In genomic region chr10:70578371-70578947, GRCh38 we compare ENCODE assay signal across 1 cellular context.
A peak's percentile ranks its signal among the peaks of the same experiment; 100 is the strongest.
TF ChIP-seq lines count a peak whose summit lies in the region.

No MANE protein-coding gene starts in this region.

TF ChIP-seq in K562, 482 proteins besides CTCF, POLR2A, EP300 and RAD21 (continued from another document and continues in another):
- peak; percentile 64 for TF ChIP-seq BRD9 (IDR thresholded peaks at IDR 0.05; ENCODE audit: low read depth, partially characterized antibody)
- TF ChIP-seq, protein P1, sequence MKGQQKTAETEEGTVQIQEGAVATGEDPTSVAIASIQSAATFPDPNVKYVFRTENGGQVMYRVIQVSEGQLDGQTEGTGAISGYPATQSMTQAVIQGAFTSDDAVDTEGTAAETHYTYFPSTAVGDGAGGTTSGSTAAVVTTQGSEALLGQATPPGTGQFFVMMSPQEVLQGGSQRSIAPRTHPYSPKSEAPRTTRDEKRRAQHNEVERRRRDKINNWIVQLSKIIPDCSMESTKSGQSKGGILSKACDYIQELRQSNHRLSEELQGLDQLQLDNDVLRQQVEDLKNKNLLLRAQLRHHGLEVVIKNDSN (CRISPR knock-in tag; IDR thresholded peaks at IDR 0.05): no peak
- TF ChIP-seq ZNF253 (CRISPR knock-in tag; conservative IDR thresholded peaks at IDR 0.05): no peak
- TF ChIP-seq, protein P2, sequence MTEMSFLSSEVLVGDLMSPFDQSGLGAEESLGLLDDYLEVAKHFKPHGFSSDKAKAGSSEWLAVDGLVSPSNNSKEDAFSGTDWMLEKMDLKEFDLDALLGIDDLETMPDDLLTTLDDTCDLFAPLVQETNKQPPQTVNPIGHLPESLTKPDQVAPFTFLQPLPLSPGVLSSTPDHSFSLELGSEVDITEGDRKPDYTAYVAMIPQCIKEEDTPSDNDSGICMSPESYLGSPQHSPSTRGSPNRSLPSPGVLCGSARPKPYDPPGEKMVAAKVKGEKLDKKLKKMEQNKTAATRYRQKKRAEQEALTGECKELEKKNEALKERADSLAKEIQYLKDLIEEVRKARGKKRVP (CRISPR knock-in tag; IDR thresholded peaks at IDR 0.05): peak; percentile 8; the same call in 1 of the 2 replicates
- TF ChIP-seq E2F1 (CRISPR knock-in tag; IDR thresholded peaks at IDR 0.05): no peak
- no peak for TF ChIP-seq ZNF431 (CRISPR knock-in tag; IDR thresholded peaks at IDR 0.05)
- TF ChIP-seq HSF4 (CRISPR knock-in tag; IDR thresholded peaks at IDR 0.05; ENCODE audit: borderline replicate concordance): no peak
- TF ChIP-seq TEAD4 (IDR thresholded peaks at IDR 0.05; ENCODE audit: low read length): peak; percentile 47; the same call in 1 of the 2 replicates
- no peak for TF ChIP-seq TEAD4 (CRISPR knock-in tag; IDR thresholded peaks at IDR 0.05; ENCODE audit: borderline replicate concordance)
- no peak for TF ChIP-seq USF2 (CRISPR knock-in tag; IDR thresholded peaks at IDR 0.05)
- no peak for TF ChIP-seq TAF1 (IDR thresholded peaks at IDR 0.05; ENCODE audit: control insufficient read depth, extremely low read depth, insufficient read depth, low read length, severe bottlenecking)
- TF ChIP-seq MYNN (IDR thresholded peaks at IDR 0.05): peak; percentile 37; the same call in 1 of the 2 replicates
- no peak for TF ChIP-seq MYNN (CRISPR knock-in tag; IDR thresholded peaks at IDR 0.05)
- TF ChIP-seq CAMTA2 (CRISPR knock-in tag; conservative IDR thresholded peaks at IDR 0.05): no peak
- TF ChIP-seq ZC3H8 (IDR thresholded peaks at IDR 0.05): no peak
- TF ChIP-seq, protein P3, sequence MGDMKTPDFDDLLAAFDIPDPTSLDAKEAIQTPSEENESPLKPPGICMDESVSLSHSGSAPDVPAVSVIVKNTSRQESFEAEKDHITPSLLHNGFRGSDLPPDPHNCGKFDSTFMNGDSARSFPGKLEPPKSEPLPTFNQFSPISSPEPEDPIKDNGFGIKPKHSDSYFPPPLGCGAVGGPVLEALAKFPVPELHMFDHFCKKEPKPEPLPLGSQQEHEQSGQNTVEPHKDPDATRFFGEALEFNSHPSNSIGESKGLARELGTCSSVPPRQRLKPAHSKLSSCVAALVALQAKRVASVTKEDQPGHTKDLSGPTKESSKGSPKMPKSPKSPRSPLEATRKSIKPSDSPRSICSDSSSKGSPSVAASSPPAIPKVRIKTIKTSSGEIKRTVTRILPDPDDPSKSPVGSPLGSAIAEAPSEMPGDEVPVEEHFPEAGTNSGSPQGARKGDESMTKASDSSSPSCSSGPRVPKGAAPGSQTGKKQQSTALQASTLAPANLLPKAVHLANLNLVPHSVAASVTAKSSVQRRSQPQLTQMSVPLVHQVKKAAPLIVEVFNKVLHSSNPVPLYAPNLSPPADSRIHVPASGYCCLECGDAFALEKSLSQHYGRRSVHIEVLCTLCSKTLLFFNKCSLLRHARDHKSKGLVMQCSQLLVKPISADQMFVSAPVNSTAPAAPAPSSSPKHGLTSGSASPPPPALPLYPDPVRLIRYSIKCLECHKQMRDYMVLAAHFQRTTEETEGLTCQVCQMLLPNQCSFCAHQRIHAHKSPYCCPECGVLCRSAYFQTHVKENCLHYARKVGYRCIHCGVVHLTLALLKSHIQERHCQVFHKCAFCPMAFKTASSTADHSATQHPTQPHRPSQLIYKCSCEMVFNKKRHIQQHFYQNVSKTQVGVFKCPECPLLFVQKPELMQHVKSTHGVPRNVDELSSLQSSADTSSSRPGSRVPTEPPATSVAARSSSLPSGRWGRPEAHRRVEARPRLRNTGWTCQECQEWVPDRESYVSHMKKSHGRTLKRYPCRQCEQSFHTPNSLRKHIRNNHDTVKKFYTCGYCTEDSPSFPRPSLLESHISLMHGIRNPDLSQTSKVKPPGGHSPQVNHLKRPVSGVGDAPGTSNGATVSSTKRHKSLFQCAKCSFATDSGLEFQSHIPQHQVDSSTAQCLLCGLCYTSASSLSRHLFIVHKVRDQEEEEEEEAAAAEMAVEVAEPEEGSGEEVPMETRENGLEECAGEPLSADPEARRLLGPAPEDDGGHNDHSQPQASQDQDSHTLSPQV (IDR thresholded peaks at IDR 0.05): peak; percentile 67
- no peak for TF ChIP-seq GABPB1 (CRISPR knock-in tag; IDR thresholded peaks at IDR 0.05)
- TF ChIP-seq JUN (IDR thresholded peaks at IDR 0.05; ENCODE audit: borderline replicate concordance, low read depth, low read length): peak; percentile 67
- no peak for TF ChIP-seq JUN (CRISPR knock-in tag; IDR thresholded peaks at IDR 0.05; ENCODE audit: borderline replicate concordance)
- peak; percentile 61 for TF ChIP-seq NFRKB (IDR thresholded peaks at IDR 0.05; ENCODE audit: low read depth)
- TF ChIP-seq U2AF2 (optimal IDR thresholded peaks at IDR 0.05; ENCODE audit: low read depth, low read length): no peak
- TF ChIP-seq SAFB (IDR thresholded peaks at IDR 0.05; ENCODE audit: borderline replicate concordance, low read depth, low read length): no peak
- TF ChIP-seq ELK3 (CRISPR knock-in tag; IDR thresholded peaks at IDR 0.05): no peak
- no peak for TF ChIP-seq ZNF785 (CRISPR knock-in tag; IDR thresholded peaks at IDR 0.05)
- TF ChIP-seq, protein P4, sequence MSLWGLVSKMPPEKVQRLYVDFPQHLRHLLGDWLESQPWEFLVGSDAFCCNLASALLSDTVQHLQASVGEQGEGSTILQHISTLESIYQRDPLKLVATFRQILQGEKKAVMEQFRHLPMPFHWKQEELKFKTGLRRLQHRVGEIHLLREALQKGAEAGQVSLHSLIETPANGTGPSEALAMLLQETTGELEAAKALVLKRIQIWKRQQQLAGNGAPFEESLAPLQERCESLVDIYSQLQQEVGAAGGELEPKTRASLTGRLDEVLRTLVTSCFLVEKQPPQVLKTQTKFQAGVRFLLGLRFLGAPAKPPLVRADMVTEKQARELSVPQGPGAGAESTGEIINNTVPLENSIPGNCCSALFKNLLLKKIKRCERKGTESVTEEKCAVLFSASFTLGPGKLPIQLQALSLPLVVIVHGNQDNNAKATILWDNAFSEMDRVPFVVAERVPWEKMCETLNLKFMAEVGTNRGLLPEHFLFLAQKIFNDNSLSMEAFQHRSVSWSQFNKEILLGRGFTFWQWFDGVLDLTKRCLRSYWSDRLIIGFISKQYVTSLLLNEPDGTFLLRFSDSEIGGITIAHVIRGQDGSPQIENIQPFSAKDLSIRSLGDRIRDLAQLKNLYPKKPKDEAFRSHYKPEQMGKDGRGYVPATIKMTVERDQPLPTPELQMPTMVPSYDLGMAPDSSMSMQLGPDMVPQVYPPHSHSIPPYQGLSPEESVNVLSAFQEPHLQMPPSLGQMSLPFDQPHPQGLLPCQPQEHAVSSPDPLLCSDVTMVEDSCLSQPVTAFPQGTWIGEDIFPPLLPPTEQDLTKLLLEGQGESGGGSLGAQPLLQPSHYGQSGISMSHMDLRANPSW (CRISPR knock-in tag; IDR thresholded peaks at IDR 0.05): no peak
- TF ChIP-seq E2F4 (CRISPR knock-in tag; IDR thresholded peaks at IDR 0.05; ENCODE audit: low read depth): no peak
- TF ChIP-seq, protein P5, sequence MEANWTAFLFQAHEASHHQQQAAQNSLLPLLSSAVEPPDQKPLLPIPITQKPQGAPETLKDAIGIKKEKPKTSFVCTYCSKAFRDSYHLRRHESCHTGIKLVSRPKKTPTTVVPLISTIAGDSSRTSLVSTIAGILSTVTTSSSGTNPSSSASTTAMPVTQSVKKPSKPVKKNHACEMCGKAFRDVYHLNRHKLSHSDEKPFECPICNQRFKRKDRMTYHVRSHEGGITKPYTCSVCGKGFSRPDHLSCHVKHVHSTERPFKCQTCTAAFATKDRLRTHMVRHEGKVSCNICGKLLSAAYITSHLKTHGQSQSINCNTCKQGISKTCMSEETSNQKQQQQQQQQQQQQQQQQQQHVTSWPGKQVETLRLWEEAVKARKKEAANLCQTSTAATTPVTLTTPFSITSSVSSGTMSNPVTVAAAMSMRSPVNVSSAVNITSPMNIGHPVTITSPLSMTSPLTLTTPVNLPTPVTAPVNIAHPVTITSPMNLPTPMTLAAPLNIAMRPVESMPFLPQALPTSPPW (CRISPR knock-in tag; IDR thresholded peaks at IDR 0.05): no peak
- TF ChIP-seq, protein P6, sequence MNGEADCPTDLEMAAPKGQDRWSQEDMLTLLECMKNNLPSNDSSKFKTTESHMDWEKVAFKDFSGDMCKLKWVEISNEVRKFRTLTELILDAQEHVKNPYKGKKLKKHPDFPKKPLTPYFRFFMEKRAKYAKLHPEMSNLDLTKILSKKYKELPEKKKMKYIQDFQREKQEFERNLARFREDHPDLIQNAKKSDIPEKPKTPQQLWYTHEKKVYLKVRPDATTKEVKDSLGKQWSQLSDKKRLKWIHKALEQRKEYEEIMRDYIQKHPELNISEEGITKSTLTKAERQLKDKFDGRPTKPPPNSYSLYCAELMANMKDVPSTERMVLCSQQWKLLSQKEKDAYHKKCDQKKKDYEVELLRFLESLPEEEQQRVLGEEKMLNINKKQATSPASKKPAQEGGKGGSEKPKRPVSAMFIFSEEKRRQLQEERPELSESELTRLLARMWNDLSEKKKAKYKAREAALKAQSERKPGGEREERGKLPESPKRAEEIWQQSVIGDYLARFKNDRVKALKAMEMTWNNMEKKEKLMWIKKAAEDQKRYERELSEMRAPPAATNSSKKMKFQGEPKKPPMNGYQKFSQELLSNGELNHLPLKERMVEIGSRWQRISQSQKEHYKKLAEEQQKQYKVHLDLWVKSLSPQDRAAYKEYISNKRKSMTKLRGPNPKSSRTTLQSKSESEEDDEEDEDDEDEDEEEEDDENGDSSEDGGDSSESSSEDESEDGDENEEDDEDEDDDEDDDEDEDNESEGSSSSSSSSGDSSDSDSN (IDR thresholded peaks at IDR 0.05; ENCODE audit: borderline replicate concordance in 1 of 2, low read depth in 2 of 2, low read length in 2 of 2): no peak
- peak; percentile 96 for TF ChIP-seq SOX6 (IDR thresholded peaks at IDR 0.05)
- TF ChIP-seq, protein P7, sequence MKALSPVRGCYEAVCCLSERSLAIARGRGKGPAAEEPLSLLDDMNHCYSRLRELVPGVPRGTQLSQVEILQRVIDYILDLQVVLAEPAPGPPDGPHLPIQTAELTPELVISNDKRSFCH (CRISPR knock-in tag; IDR thresholded peaks at IDR 0.05): no peak
- TF ChIP-seq, protein P7 (tag; IDR thresholded peaks at IDR 0.05): no peak
- peak; percentile 83 for TF ChIP-seq EGR1 (conservative IDR thresholded peaks at IDR 0.05)
- TF ChIP-seq SMAD4 (CRISPR knock-in tag; conservative IDR thresholded peaks at IDR 0.05): peak; percentile 41; the same call in 1 of the 2 replicates
- TF ChIP-seq TAF7 (tag; IDR thresholded peaks at IDR 0.05): no peak
- TF ChIP-seq GATA2 (CRISPR knock-in tag; IDR thresholded peaks at IDR 0.05): 0 out of 2 replicates have a peak, but pooled peaks have one; percentile 38
- TF ChIP-seq ILF3 (IDR thresholded peaks at IDR 0.05; ENCODE audit: borderline replicate concordance): no peak
- TF ChIP-seq, protein P8, sequence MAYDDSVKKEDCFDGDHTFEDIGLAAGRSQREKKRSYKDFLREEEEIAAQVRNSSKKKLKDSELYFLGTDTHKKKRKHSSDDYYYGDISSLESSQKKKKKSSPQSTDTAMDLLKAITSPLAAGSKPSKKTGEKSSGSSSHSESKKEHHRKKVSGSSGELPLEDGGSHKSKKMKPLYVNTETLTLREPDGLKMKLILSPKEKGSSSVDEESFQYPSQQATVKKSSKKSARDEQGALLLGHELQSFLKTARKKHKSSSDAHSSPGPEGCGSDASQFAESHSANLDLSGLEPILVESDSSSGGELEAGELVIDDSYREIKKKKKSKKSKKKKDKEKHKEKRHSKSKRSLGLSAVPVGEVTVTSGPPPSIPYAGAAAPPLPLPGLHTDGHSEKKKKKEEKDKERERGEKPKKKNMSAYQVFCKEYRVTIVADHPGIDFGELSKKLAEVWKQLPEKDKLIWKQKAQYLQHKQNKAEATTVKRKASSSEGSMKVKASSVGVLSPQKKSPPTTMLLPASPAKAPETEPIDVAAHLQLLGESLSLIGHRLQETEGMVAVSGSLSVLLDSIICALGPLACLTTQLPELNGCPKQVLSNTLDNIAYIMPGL (CRISPR knock-in tag; IDR thresholded peaks at IDR 0.05): no peak
- TF ChIP-seq ATF7 (IDR thresholded peaks at IDR 0.05): peak; percentile 63
- TF ChIP-seq ZNF212 (CRISPR knock-in tag; IDR thresholded peaks at IDR 0.05): no peak
- no peak for TF ChIP-seq STAT5B (CRISPR knock-in tag; IDR thresholded peaks at IDR 0.05)
- TF ChIP-seq CXXC5 (CRISPR knock-in tag; IDR thresholded peaks at IDR 0.05): 0 out of 2 replicates have a peak, but pooled peaks have one; percentile 10
- peak in 1 of 2 experiments; percentile 77; a peak in 3 of 4 replicates for TF ChIP-seq FOXK2 (conservative IDR thresholded peaks at IDR 0.05 in 1 of 2, IDR thresholded peaks at IDR 0.05 in 1 of 2; ENCODE audit: low read depth in 2 of 2)
- TF ChIP-seq YY1 (IDR thresholded peaks at IDR 0.05; ENCODE audit: borderline replicate concordance in 1 of 3, control insufficient read depth in 1 of 3, extremely low read depth in 1 of 3, insufficient read depth in 3 of 3, insufficient read length in 1 of 3, insufficient replicate concordance in 2 of 3, low read depth in 1 of 3, low read length in 2 of 3): peak in 1 of 3 experiments; percentile 7
- TF ChIP-seq SPI1 (IDR thresholded peaks at IDR 0.05; ENCODE audit: borderline replicate concordance, low read depth, low read length): peak; percentile 51; the same call in 1 of the 2 replicates
